Comparison of ENCODE assay signal across 9 cellular contexts in the genomic region with DNA sequence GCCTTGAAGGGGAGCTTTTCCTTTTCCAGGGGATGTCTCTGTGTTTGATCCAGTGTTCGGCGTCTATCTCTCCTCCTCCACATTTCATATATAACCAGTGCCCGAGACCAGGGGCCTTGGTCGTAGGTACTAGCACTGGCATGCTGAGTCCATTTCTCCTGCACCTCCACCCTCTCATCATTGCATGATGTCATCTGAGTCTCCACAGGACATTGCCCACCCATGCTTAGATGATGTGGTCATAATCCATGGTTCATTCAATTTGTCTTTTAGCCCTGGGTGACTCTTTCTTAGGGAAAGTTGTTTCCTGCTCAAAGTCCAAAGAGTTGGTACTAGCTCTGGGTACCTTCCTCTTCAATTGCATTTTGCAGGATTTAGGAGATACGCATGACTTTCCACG.
"Had no signal": no experiment of that assay in that cellular context is flagged by ENCODE, and none has a peak within 500 bp of the region (broad histone marks: within the 10 kb centered on the region; RNA-seq: fewer than 3 reads in every experiment).

No MANE protein-coding gene starts in this region.

- DNase-seq: H9, HCEC 1CT, HFFc6, KBM-7 had no signal

- H3K4me3 ChIP-seq: GM23338 had no signal

- H3K9ac ChIP-seq: KMS-11 had no signal

- H2AFZ ChIP-seq: GM23338 had no signal

- ATAC-seq: GM23338 had no signal

- H3K4me2 ChIP-seq: GM23338, KMS-11 had no signal

- H3K27ac ChIP-seq: KMS-11 had no signal

- FAIRE-seq: H1, H54, HTR-8/SVneo had no signal
